Comparison of ENCODE assay signal across 1 cellular context in genomic region chr5:151156732-151157402, GRCh38.
TF ChIP-seq lines count a peak whose summit lies in the region.

No MANE protein-coding gene starts in this region.

TF ChIP-seq in K562, 482 proteins besides CTCF, POLR2A, EP300 and RAD21 (continued from another document):
- no peak for TF ChIP-seq PBX2 (CRISPR knock-in tag; IDR thresholded peaks at IDR 0.05; ENCODE audit: low read depth)
- no peak for TF ChIP-seq PBX2 (tag; conservative IDR thresholded peaks at IDR 0.05; ENCODE audit: low read depth)
- TF ChIP-seq ELF1 (tag; IDR thresholded peaks at IDR 0.05) = no peak
- peak; percentile 20 for TF ChIP-seq RBM25 (IDR thresholded peaks at IDR 0.05; ENCODE audit: low read depth, low read length, severe bottlenecking)
- TF ChIP-seq SRSF9 (IDR thresholded peaks at IDR 0.05; ENCODE audit: borderline replicate concordance, low read depth, low read length) = no peak
